ENCODE assay signal across 8 cellular contexts in genomic region chr19:6516018-6516658, GRCh38. TPM values are rescaled to one million over a fixed set of nuclear protein-coding genes. Genes with fewer than 3 reads are reported as not detected.
A peak's percentile ranks its signal among the peaks of the same experiment; 100 is the strongest.
DNase-seq lines count a peak whose midpoint lies in the region; ATAC-seq and TF ChIP-seq lines count a peak whose summit lies in the region.

No MANE protein-coding gene starts in this region.

- peak overlapping the region; percentile 71 for H3K4me3 ChIP-seq in OCI-LY1 (ENCODE audit: low read depth, low read length, poor library complexity, severe bottlenecking)

- TF ChIP-seq POLR2A in erythroblast (IDR thresholded peaks at IDR 0.05; ENCODE audit: low read length) = peak; percentile 51

- no peaks in the 10 kb centered on the region for H3K79me2 ChIP-seq in OCI-LY1 (ENCODE audit: insufficient read depth, low read length)

- H3F3A ChIP-seq in OCI-LY1 (ENCODE audit: insufficient read depth, low read length) = peaks cover 13% of the 10 kb centered on the region

- no peaks in the 10 kb centered on the region for H3K27me3 ChIP-seq in OCI-LY1 (ENCODE audit: insufficient read depth, low read length)

- no peak for TF ChIP-seq CTCF in OCI-LY1 (IDR thresholded peaks at IDR 0.05; ENCODE audit: low read length)

- peaks cover 43% of the 10 kb centered on the region for H3K4me1 ChIP-seq in OCI-LY1 (ENCODE audit: insufficient read depth, low read length, severe bottlenecking)

- no peaks in the 10 kb centered on the region for H3K36me3 ChIP-seq in OCI-LY1 (ENCODE audit: insufficient read depth, low read length)

- H2AFZ ChIP-seq in OCI-LY1 (ENCODE audit: low read length) = no peak overlapping the region

- no peaks in the 10 kb centered on the region for H3K9me2 ChIP-seq in OCI-LY1 (ENCODE audit: low read depth, low read length)

- peak overlapping the region; percentile 85 for H3K9ac ChIP-seq in OCI-LY1 (ENCODE audit: low read length)

- DNase-seq in NCI-H2081 (lab: John Stamatoyannopoulos, UW) (peak; percentile 72 to 83), NCI-H2081 treated with DMSO at 0.1 percent for 48 hours (lab: John Stamatoyannopoulos, UW) (no peak), activated T-cell treated with anti-CD3 and anti-CD28 coated beads for 4 hours (peak; percentile 49), erythroblast (lab: John Stamatoyannopoulos, UW) (peak; percentile 79 to 82), mucosa of gallbladder (ENCODE audit: low spot score) (peak; percentile 94)
- peak; percentile 89 for DNase-seq in stimulated activated CD8-positive, alpha-beta memory T cell treated with anti-CD3 and anti-CD28 coated beads, Interleukin-4, amount 100 ng/mL, for 48 hours

- peak; percentile 39 for ATAC-seq in HG03097 (IDR thresholded peaks at IDR 0.05; ENCODE audit: low FRiP score, unreplicated experiment)

- no peaks in the 10 kb centered on the region for H4K20me1 ChIP-seq in OCI-LY1 (ENCODE audit: insufficient read depth, low read length)

- peak overlapping the region; percentile 72 for H3K4me2 ChIP-seq in OCI-LY1 (ENCODE audit: low read length)

- H3K9me3 ChIP-seq in OCI-LY1 (ENCODE audit: low read length) = no peaks in the 10 kb centered on the region

- peak overlapping the region; percentile 96 for H3K27ac ChIP-seq in OCI-LY1 (ENCODE audit: low read depth, low read length, poor library complexity, severe bottlenecking)

RNA-seq across cellular contexts. Expression of gene TUBB4A, which starts 14.0 kb away (rescaled TPM):
- total RNA-seq in mucosa of gallbladder = 1.8 TPM

RNA-seq across cellular contexts. Expression of gene TNFSF9, which starts 14.7 kb away (rescaled TPM):
- 1.2 TPM for total RNA-seq in mucosa of gallbladder

RNA-seq across cellular contexts. Expression of gene DENND1C, which starts 34.6 kb away (rescaled TPM):
- 8.0 TPM for total RNA-seq in mucosa of gallbladder

RNA-seq across cellular contexts. Expression of gene CRB3, which starts 52.1 kb away (rescaled TPM):
- total RNA-seq in mucosa of gallbladder = 75.9 TPM

RNA-seq across cellular contexts. Expression of gene SLC25A23, which starts 56.5 kb away (rescaled TPM):
- total RNA-seq in mucosa of gallbladder = 101 TPM
